ENCODE assay signal across 8 cellular contexts in genomic region chr19:16896913-16897571, GRCh38. TPM values are rescaled to one million over a fixed set of nuclear protein-coding genes. Genes with fewer than 3 reads are reported as not detected.
DNase-seq lines count a peak whose midpoint lies in the region; ATAC-seq and TF ChIP-seq lines count a peak whose summit lies in the region.

No MANE protein-coding gene starts in this region.

- H3K4me1 Mint-ChIP-seq in activated naive CD4-positive, alpha-beta T cell treated with anti-CD3 and anti-CD28 coated beads for 36 hours (ENCODE audit: low read depth) = peaks cover 15% of the 10 kb centered on the region

- H3K9me3 ChIP-seq in SJSA1 (replicated peaks) = no peaks in the 10 kb centered on the region; the same call in 1 of the 2 replicates
- H3K9me3 ChIP-seq in neutrophil = no peaks in the 10 kb centered on the region
- no peaks in the 10 kb centered on the region for H3K9me3 ChIP-seq in stomach smooth muscle (ENCODE audit: control insufficient read depth in 2 of 2, low read length in 2 of 2)

- TF ChIP-seq CTCF in neutrophil (IDR thresholded peaks at IDR 0.05) = peak; percentile 10

- H3K27me3 Mint-ChIP-seq in activated naive CD4-positive, alpha-beta T cell treated with anti-CD3 and anti-CD28 coated beads for 36 hours (ENCODE audit: low read depth) = peaks cover 26% of the 10 kb centered on the region

- H3K4me3 ChIP-seq in SJSA1 (peak overlapping the region; percentile 51), neutrophil (ENCODE audit: low read depth in 1 of 2, low read length in 1 of 2) (peak overlapping the region; percentile 55 to 71), stomach smooth muscle (ENCODE audit: low read length in 2 of 2) (peak overlapping the region; percentile 51 to 72)

- CTCF ChIA-PET in activated naive CD4-positive, alpha-beta T cell treated with anti-CD3 and anti-CD28 coated beads for 36 hours (lab: Charles Lee) = no interaction called here

- H3K9ac ChIP-seq in stomach smooth muscle (ENCODE audit: low read length in 2 of 2) = no peak overlapping the region

- H3K36me3 Mint-ChIP-seq in activated naive CD4-positive, alpha-beta T cell treated with anti-CD3 and anti-CD28 coated beads for 36 hours (ENCODE audit: low read depth) = no peaks in the 10 kb centered on the region

- H3K27ac Mint-ChIP-seq in activated naive CD4-positive, alpha-beta T cell treated with anti-CD3 and anti-CD28 coated beads for 36 hours = no peak overlapping the region

- intact Hi-C loops in activated naive CD4-positive, alpha-beta T cell treated with anti-CD3 and anti-CD28 coated beads for 36 hours (cut with micrococcal nuclease) = no loop called here

- H3K27ac ChIP-seq in SJSA1 (no peak overlapping the region), neutrophil (peak overlapping the region; percentile 43), stomach smooth muscle (ENCODE audit: low read length) (peak overlapping the region; percentile 53)

- H3K36me3 ChIP-seq in SJSA1 (no peaks in the 10 kb centered on the region), neutrophil (no peaks in the 10 kb centered on the region), stomach smooth muscle (ENCODE audit: control insufficient read depth in 2 of 2, insufficient read depth in 2 of 2, low read length in 2 of 2) (no peaks in the 10 kb centered on the region)

- peak; percentile 53 for ATAC-seq in GM18868 (IDR thresholded peaks at IDR 0.05; ENCODE audit: unreplicated experiment)
- peak; percentile 44 for ATAC-seq in HG03196 (IDR thresholded peaks at IDR 0.05; ENCODE audit: unreplicated experiment)

- H3K4me3 Mint-ChIP-seq in activated naive CD4-positive, alpha-beta T cell treated with anti-CD3 and anti-CD28 coated beads for 36 hours = peak overlapping the region; percentile 57

- DNase-seq in SJSA1 (ENCODE audit: low read depth in 1 of 2, low spot score in 2 of 2) (peak; percentile 80 to 97), globus pallidus (ENCODE audit: low spot score) (peak; percentile 57), NCI-H2107 treated with DMSO at 0.1 percent for 48 hours (lab: John Stamatoyannopoulos, UW; ENCODE audit: unreplicated experiment) (no peak)
- DNase-seq in activated naive CD4-positive, alpha-beta T cell treated with anti-CD3 and anti-CD28 coated beads for 36 hours = peak; percentile 83

- H3K27me3 ChIP-seq in SJSA1 (replicated peaks) (no peaks in the 10 kb centered on the region), neutrophil (peaks cover 95% of the 10 kb centered on the region), stomach smooth muscle (ENCODE audit: control insufficient read depth in 1 of 2, insufficient read depth in 2 of 2, low read length in 2 of 2) (peaks cover 0 to 21% of the 10 kb centered on the region in 2 donors)

- no peaks in the 10 kb centered on the region for H3K9me3 Mint-ChIP-seq in activated naive CD4-positive, alpha-beta T cell treated with anti-CD3 and anti-CD28 coated beads for 36 hours

- H3K4me1 ChIP-seq in SJSA1 (replicated peaks) (peaks cover 12% of the 10 kb centered on the region), neutrophil (ENCODE audit: control insufficient read depth in 1 of 2, insufficient read depth in 1 of 2, low read depth in 1 of 2, low read length in 1 of 2) (peaks cover 6 to 15% of the 10 kb centered on the region in 2 experiments), stomach smooth muscle (ENCODE audit: control insufficient read depth, insufficient read depth, low read length) (peaks cover 13% of the 10 kb centered on the region)

RNA-seq across cellular contexts. Expression of gene F2RL3, which starts 8.2 kb away (rescaled TPM):
- 0.37 and 0.50 TPM in 2 replicates for total RNA-seq in SJSA1 (2014; rRNA removed; shearing (Covaris generic))
- total RNA-seq in activated naive CD4-positive, alpha-beta T cell treated with anti-CD3 and anti-CD28 coated beads for 36 hours = not detected
